12 cellular contexts compared by ENCODE assay signal in genomic region chr11:103619480-103619879, GRCh38.
DNase-seq lines count a peak whose midpoint lies in the region; FAIRE-seq and TF ChIP-seq lines count a peak whose summit lies in the region.
"Had no signal": no experiment of that assay in that cellular context is flagged by ENCODE, and none has a peak within 500 bp of the region (broad histone marks: within the 10 kb centered on the region; RNA-seq: fewer than 3 reads in every experiment).

No MANE protein-coding gene starts in this region.

- H3K4me1 Mint-ChIP-seq in immature natural killer cell (no peaks in the 10 kb centered on the region), mesothelial cell of epicardium (peaks cover 12% of the 10 kb centered on the region)
- H3K4me1 Mint-ChIP-seq: stimulated activated naive CD8-positive, alpha-beta T cell treated with anti-CD3 and anti-CD28 coated beads, Interleukin-15, amount 100 ng/mL, for 72 hours had no signal

- TF ChIP-seq CTCF in bronchial epithelial cell (IDR thresholded peaks at IDR 0.05; ENCODE audit: insufficient read depth, low read length, severe bottlenecking), result peak; percentile 27
- no peak for TF ChIP-seq CTCF in mesothelial cell of epicardium (IDR thresholded peaks at IDR 0.05; ENCODE audit: unreplicated experiment)

- no peak overlapping the region for H3K4me3 ChIP-seq in bronchial epithelial cell (ENCODE audit: low read depth, low read length)
- H3K4me3 ChIP-seq: BLaER1 had no signal

- H3K27me3 Mint-ChIP-seq in immature natural killer cell (ENCODE audit: low read depth in 3 of 3) (peaks cover 0 to 3% (median under 1%) of the 10 kb centered on the region in 3 donors), mesothelial cell of epicardium (ENCODE audit: low read depth) (no peaks in the 10 kb centered on the region)

- H3K4me3 Mint-ChIP-seq in immature natural killer cell, result no peak overlapping the region
- H3K4me3 Mint-ChIP-seq in mesothelial cell of epicardium, result no peak overlapping the region
- H3K4me3 Mint-ChIP-seq: stimulated activated naive CD8-positive, alpha-beta T cell treated with anti-CD3 and anti-CD28 coated beads, Interleukin-15, amount 100 ng/mL, for 72 hours had no signal

- H3K9me3 Mint-ChIP-seq in immature natural killer cell (no peaks in the 10 kb centered on the region), mesothelial cell of epicardium (peaks cover 7% of the 10 kb centered on the region)
- H3K9me3 Mint-ChIP-seq: stimulated activated naive CD8-positive, alpha-beta T cell treated with anti-CD3 and anti-CD28 coated beads, Interleukin-15, amount 100 ng/mL, for 72 hours had no signal

- H3K36me3 Mint-ChIP-seq in immature natural killer cell, result no peaks in the 10 kb centered on the region
- no peaks in the 10 kb centered on the region for H3K36me3 Mint-ChIP-seq in mesothelial cell of epicardium

- no peaks in the 10 kb centered on the region for H3K36me3 ChIP-seq in bronchial epithelial cell (ENCODE audit: control insufficient read depth, insufficient read depth, low read length)
- H3K36me3 ChIP-seq: BLaER1 had no signal

- no peaks in the 10 kb centered on the region for H3K27me3 ChIP-seq in bronchial epithelial cell (ENCODE audit: control insufficient read depth, insufficient read depth, low read length)
- H3K27me3 ChIP-seq: BLaER1 had no signal

- no peak overlapping the region for H3K27ac Mint-ChIP-seq in immature natural killer cell
- no peak overlapping the region for H3K27ac Mint-ChIP-seq in mesothelial cell of epicardium
- H3K27ac Mint-ChIP-seq: stimulated activated naive CD8-positive, alpha-beta T cell treated with anti-CD3 and anti-CD28 coated beads, Interleukin-15, amount 100 ng/mL, for 72 hours had no signal

- FAIRE-seq in bronchial epithelial cell (lab: Jason Lieb, UNC) (no peak), urothelium cell line (lab: Jason Lieb, UNC) (no peak)
- FAIRE-seq: kidney had no signal

- DNase-seq in NCI-H82 (lab: John Stamatoyannopoulos, UW) (peak; percentile 41), NCI-H82 treated with DMSO at 0.1 percent for 48 hours (lab: John Stamatoyannopoulos, UW; ENCODE audit: unreplicated experiment) (no peak), NCI-H526 treated with DMSO at 0.1 percent for 48 hours (lab: John Stamatoyannopoulos, UW) (peak; percentile 39), bronchial epithelial cell (ENCODE audit: low read depth) (no peak), urothelium cell line (ENCODE audit: low spot score) (peak; percentile 26), immature natural killer cell (no peak), NCI-H446 treated with DMSO at 0.1 percent for 48 hours (lab: John Stamatoyannopoulos, UW) (no peak), mesothelial cell of epicardium (ENCODE audit: low spot score in 2 of 2, unreplicated experiment in 2 of 2) (no peak)
- DNase-seq: kidney; NCI-H2029 treated with DMSO at 0.1 percent for 48 hours; stimulated activated naive CD8-positive, alpha-beta T cell treated with anti-CD3 and anti-CD28 coated beads, Interleukin-15, amount 100 ng/mL, for 72 hours had no signal

Comparison
In these comparisons a context has a peak if more than half of its experiments do, and no peak if none do; other contexts are left out.
1. DNase-seq: peak in NCI-H82 (single experiment), NCI-H526 treated with DMSO at 0.1 percent for 48 hours (single experiment) and urothelium cell line (single experiment); none in NCI-H82 treated with DMSO at 0.1 percent for 48 hours (single experiment), bronchial epithelial cell (single experiment), immature natural killer cell (0 of 3), NCI-H446 treated with DMSO at 0.1 percent for 48 hours (single experiment) and mesothelial cell of epicardium (0 of 2).